Comparison of ENCODE assay signal across 7 cellular contexts in genomic region chr12:57092876-57093411, GRCh38. TPM values are rescaled to one million over a fixed set of nuclear protein-coding genes. Genes with fewer than 3 reads are reported as not detected.
DNase-seq lines count a peak whose midpoint lies in the region; ATAC-seq and TF ChIP-seq lines count a peak whose summit lies in the region.
"Had no signal": no experiment of that assay in that cellular context is flagged by ENCODE, and none has a peak within 500 bp of the region (broad histone marks: within the 10 kb centered on the region; RNA-seq: fewer than 3 reads in every experiment).

No MANE protein-coding gene starts in this region.

- no peaks in the 10 kb centered on the region for H3K27me3 ChIP-seq in ovary

- peaks cover 24% of the 10 kb centered on the region for H3K36me3 Mint-ChIP-seq in activated naive CD8-positive, alpha-beta T cell treated with anti-CD3 and anti-CD28 coated beads, Interleukin-2, amount 10 ng/mL, durations not matched to agents 7 days and 5 days

- POLR2A ChIA-PET in activated naive CD8-positive, alpha-beta T cell treated with anti-CD3 and anti-CD28 coated beads, Interleukin-2, amount 10 ng/mL, durations not matched to agents 7 days and 5 days (lab: Charles Lee), result interaction anchor here (0.6 to 16.0 kb wide), 8 partner anchors 10 to 341 kb away, joined by 3 to 225 read pairs (median 4); partner anchors contain the start of genes NEMP1, STAT6 and ZBTB39

- no peaks in the 10 kb centered on the region for H3K27me3 Mint-ChIP-seq in activated naive CD8-positive, alpha-beta T cell treated with anti-CD3 and anti-CD28 coated beads, Interleukin-2, amount 10 ng/mL, durations not matched to agents 7 days and 5 days

- H3K4me3 ChIP-seq in GM12864 (ENCODE audit: low read depth, low read length) (0 out of 2 replicates have a peak overlapping the region, but pooled peaks have one; percentile 27), ovary (no peak overlapping the region)

- intact Hi-C loops in ovary (cut with DNase I), result no loop called here

- H3K4me3 Mint-ChIP-seq in activated naive CD8-positive, alpha-beta T cell treated with anti-CD3 and anti-CD28 coated beads, Interleukin-2, amount 10 ng/mL, durations not matched to agents 7 days and 5 days, result peak overlapping the region; percentile 83

- no peak for TF ChIP-seq POLR2A in ovary (IDR thresholded peaks at IDR 0.05)

- TF ChIP-seq EP300 in ovary (IDR thresholded peaks at IDR 0.05), result no peak

- H3K9me3 ChIP-seq in ovary, result no peaks in the 10 kb centered on the region

- peaks cover 46% of the 10 kb centered on the region for H3K4me1 Mint-ChIP-seq in activated naive CD8-positive, alpha-beta T cell treated with anti-CD3 and anti-CD28 coated beads, Interleukin-2, amount 10 ng/mL, durations not matched to agents 7 days and 5 days

- peaks cover 25% of the 10 kb centered on the region for H3K4me1 ChIP-seq in ovary (ENCODE audit: insufficient read depth)

- H3K36me3 ChIP-seq in ovary, result no peaks in the 10 kb centered on the region

- 57 to 62% (median 61%) methylated on average over 4 of the region's 4 CpGs for WGBS in ovary, 3 donors

- ATAC-seq in activated naive CD8-positive, alpha-beta T cell treated with anti-CD3 and anti-CD28 coated beads, Interleukin-2, amount 10 ng/mL, durations not matched to agents 7 days and 5 days (ENCODE audit: low read depth), result no peak
- no peak for ATAC-seq in GM21447 (IDR thresholded peaks at IDR 0.05; ENCODE audit: unreplicated experiment)

- H3K27ac Mint-ChIP-seq in activated naive CD8-positive, alpha-beta T cell treated with anti-CD3 and anti-CD28 coated beads, Interleukin-2, amount 10 ng/mL, durations not matched to agents 7 days and 5 days, result peak overlapping the region; percentile 77

- DNase-seq in GM12864 (ENCODE audit: low read depth), result no peak
- DNase-seq in activated naive CD8-positive, alpha-beta T cell treated with anti-CD3 and anti-CD28 coated beads, Interleukin-2, amount 10 ng/mL, durations not matched to agents 7 days and 5 days, result no peak
- DNase-seq in ovary, result peak in 1 of 5 donors; percentile 37
- no peak for DNase-seq in NCI-H1417 treated with DMSO at 0.1 percent for 48 hours (lab: John Stamatoyannopoulos, UW)
- no peak for DNase-seq in KBM-7
- DNase-seq: NCI-H2081 had no signal

- TF ChIP-seq CTCF in GM12864 (IDR thresholded peaks at IDR 0.05; ENCODE audit: low read depth, low read length, missing control alignments), result no peak
- TF ChIP-seq CTCF in ovary (IDR thresholded peaks at IDR 0.05), result no peak

- peak overlapping the region; percentile 42 to 87 for H3K27ac ChIP-seq in ovary

- in situ Hi-C loops in KBM-7 (cut with MboI; ENCODE audit: low pct_unique_long_range_greater_than_20kb, low sequenced_read_pairs), result no loop called here

- H3K9me3 Mint-ChIP-seq in activated naive CD8-positive, alpha-beta T cell treated with anti-CD3 and anti-CD28 coated beads, Interleukin-2, amount 10 ng/mL, durations not matched to agents 7 days and 5 days, result no peaks in the 10 kb centered on the region

RNA-seq across cellular contexts. Expression of gene NAB2, which starts 4.0 kb away (rescaled TPM):
- total RNA-seq in activated naive CD8-positive, alpha-beta T cell treated with anti-CD3 and anti-CD28 coated beads, Interleukin-2, amount 10 ng/mL, durations not matched to agents 7 days and 5 days, result 10 to 100 TPM; 13.1 to 16.1 TPM
- 100 to 1,000 TPM in 1 of 7 donors, 10 to 100 TPM in 6; 37.6 to 103 (median 70.8) TPM for total RNA-seq in ovary
- polyA plus RNA-seq in ovary, result 10 to 100 TPM; 27.5 to 47.4 TPM

RNA-seq across cellular contexts. Expression of gene NEMP1, which starts 14.4 kb away (rescaled TPM):
- total RNA-seq in activated naive CD8-positive, alpha-beta T cell treated with anti-CD3 and anti-CD28 coated beads, Interleukin-2, amount 10 ng/mL, durations not matched to agents 7 days and 5 days, result 10 to 100 TPM; 52.9 to 59.6 TPM
- total RNA-seq in ovary, result 10 to 100 TPM in 5 of 7 donors, 1 to 10 TPM in 2; 6.8 to 14.9 (median 10.8) TPM
- polyA plus RNA-seq in ovary, result 10 to 100 TPM in 1 of 2 donors, 1 to 10 TPM in 1; 5.8 to 11.1 TPM

RNA-seq across cellular contexts. Expression of gene STAT6, which starts 18.2 kb away (rescaled TPM):
- total RNA-seq in activated naive CD8-positive, alpha-beta T cell treated with anti-CD3 and anti-CD28 coated beads, Interleukin-2, amount 10 ng/mL, durations not matched to agents 7 days and 5 days, result 100 to 1,000 TPM; 251 to 263 TPM
- 100 to 1,000 TPM in 5 of 7 donors, 10 to 100 TPM in 2; 67.4 to 211 (median 168) TPM for total RNA-seq in ovary
- 100 to 1,000 TPM; 145 to 158 TPM for polyA plus RNA-seq in ovary

RNA-seq across cellular contexts. Expression of gene LRP1, which starts 35.3 kb away (rescaled TPM):
- 1 to 10 TPM; 4.9 to 6.1 TPM for total RNA-seq in activated naive CD8-positive, alpha-beta T cell treated with anti-CD3 and anti-CD28 coated beads, Interleukin-2, amount 10 ng/mL, durations not matched to agents 7 days and 5 days
- total RNA-seq in ovary, result 100 to 1,000 TPM; 148 to 640 (median 405) TPM
- polyA plus RNA-seq in ovary, result 100 to 1,000 TPM in 1 of 2 donors, 10 to 100 TPM in 1; 76.4 to 168 TPM

RNA-seq across cellular contexts. Expression of gene MYO1A, which starts 43.0 kb away (rescaled TPM):
- 1 to 10 TPM; 1.2 to 2.1 TPM for total RNA-seq in activated naive CD8-positive, alpha-beta T cell treated with anti-CD3 and anti-CD28 coated beads, Interleukin-2, amount 10 ng/mL, durations not matched to agents 7 days and 5 days
- 1 to 10 TPM in 1 of 7 donors, under 1 TPM in 4, not detected in 2; 0.10 to 2.6 (median 0.23) TPM for total RNA-seq in ovary
- polyA plus RNA-seq in ovary, result under 1 TPM; 0.08 to 0.38 TPM
